In genomic region chrX:39969826-39970569, GRCh38 we compare ENCODE assay signal across 13 cellular contexts.
DNase-seq lines count a peak whose midpoint lies in the region; ATAC-seq and TF ChIP-seq lines count a peak whose summit lies in the region.
"Had no signal": no experiment of that assay in that cellular context is flagged by ENCODE, and none has a peak within 500 bp of the region (broad histone marks: within the 10 kb centered on the region; RNA-seq: fewer than 3 reads in every experiment).

No MANE protein-coding gene starts in this region.

- H3K4me1 ChIP-seq in BLaER1 = peaks cover 27% of the 10 kb centered on the region
- H3K4me1 ChIP-seq in HEK293 (ENCODE audit: control insufficient read depth, insufficient read depth, low read length) = peaks cover 4% of the 10 kb centered on the region; the same call in 1 of the 2 replicates
- peaks cover 4% of the 10 kb centered on the region for H3K4me1 ChIP-seq in lower lobe of right lung
- H3K4me1 ChIP-seq: breast epithelium, testis had no signal

- ATAC-seq in lower lobe of right lung = peak in 1 of 2 donors; percentile 50
- ATAC-seq in GM18520 (IDR thresholded peaks at IDR 0.05; ENCODE audit: unreplicated experiment) = no peak
- ATAC-seq in HG03354 (IDR thresholded peaks at IDR 0.05; ENCODE audit: poor library complexity, severe bottlenecking, unreplicated experiment) = no peak
- ATAC-seq: stimulated activated effector memory CD8-positive, alpha-beta T cell treated with anti-CD3 and anti-CD28 coated beads, Interleukin-12 subunit alpha, Interleukin-12 subunit beta, amount 100 ng/mL, for 72 hours had no signal

- TF ChIP-seq CTCF in HEK293 (tag by site-specific recombination; IDR thresholded peaks at IDR 0.05) (no peak), lower lobe of right lung (IDR thresholded peaks at IDR 0.05) (no peak), GM13977 (IDR thresholded peaks at IDR 0.05; ENCODE audit: extremely low read depth, insufficient read depth, missing control alignments) (no peak)

- in situ Hi-C loops in GM13977 (cut with MboI; ENCODE audit: low pct_unique_long_range_greater_than_20kb, low sequenced_read_pairs, unreplicated experiment) = no loop called here

- H3K36me3 ChIP-seq in BLaER1 (no peaks in the 10 kb centered on the region), HEK293 (ENCODE audit: control insufficient read depth in 2 of 2, insufficient read depth in 1 of 2, low read length in 2 of 2) (no peaks in the 10 kb centered on the region), lower lobe of right lung (no peaks in the 10 kb centered on the region)
- H3K36me3 ChIP-seq: breast epithelium, MG63 had no signal

- H3K9ac ChIP-seq in BLaER1 = no peak overlapping the region

- intact Hi-C loops in lower lobe of right lung (cut with DNase I) = no loop called here

- DNase-seq in dermis blood vessel endothelial cell (peak; percentile 55), lower lobe of right lung (no peak), germinal center (ENCODE audit: low spot score) (no peak), GM13977 (ENCODE audit: low spot score) (no peak)
- DNase-seq: foreskin fibroblast, MG63, testis had no signal

- H3K4me2 ChIP-seq in BLaER1 = peak overlapping the region; percentile 39

- H3K4me3 ChIP-seq in BLaER1 (no peak overlapping the region), HEK293 (ENCODE audit: low read depth, low read length) (no peak overlapping the region), lower lobe of right lung (no peak overlapping the region)
- H3K4me3 ChIP-seq: breast epithelium, MG63, testis had no signal

- H4K20me1 ChIP-seq in BLaER1 = no peaks in the 10 kb centered on the region

- H3K27ac ChIP-seq in BLaER1 (no peak overlapping the region), HEK293 (ENCODE audit: extremely low read depth, low read depth, low read length) (peak overlapping the region; percentile 78), lower lobe of right lung (peak overlapping the region; percentile 24)
- H3K27ac ChIP-seq: testis had no signal

- CTCF ChIA-PET in HEK293 (lab: Yijun Ruan, JAX) = interaction anchor here (0.7 to 1.4 kb wide), 2 partner anchors 8 to 23 kb away, joined by 3 read pairs; no protein-coding TSS in a partner anchor

- H3K27me3 ChIP-seq in BLaER1 (no peaks in the 10 kb centered on the region), lower lobe of right lung (ENCODE audit: low read depth) (no peaks in the 10 kb centered on the region)
- H3K27me3 ChIP-seq: MG63, testis had no signal

- H3K9me3 ChIP-seq in BLaER1 = peaks cover 33% of the 10 kb centered on the region
- no peaks in the 10 kb centered on the region for H3K9me3 ChIP-seq in HEK293 (ENCODE audit: control insufficient read depth, insufficient read depth, low read depth, low read length)
- H3K9me3 ChIP-seq in lower lobe of right lung = no peaks in the 10 kb centered on the region
- H3K9me3 ChIP-seq: MG63, testis had no signal

- POLR2A ChIA-PET in HEK293 (lab: Yijun Ruan, JAX) = interaction anchor here (0.9 to 1.1 kb wide), 2 partner anchors 16 to 44 kb away, joined by 3 to 4 read pairs; no protein-coding TSS in a partner anchor

TF ChIP-seq in HEK293, 187 proteins besides CTCF, POLR2A, EP300 and RAD21:
- TF ChIP-seq ZNF341 (tag by site-specific recombination; IDR thresholded peaks at IDR 0.05; ENCODE audit: low read depth) (0 out of 2 replicates have a peak, but pooled peaks have one; percentile 18), KLF16 (tag by site-specific recombination; IDR thresholded peaks at IDR 0.05) (no peak), KLF1 (tag by site-specific recombination; IDR thresholded peaks at IDR 0.05) (peak; percentile 74), GLI2 (tag by site-specific recombination; IDR thresholded peaks at IDR 0.05; ENCODE audit: borderline replicate concordance, low read depth) (no peak)
